Comparison of ENCODE assay signal across 8 cellular contexts in the genomic region with DNA sequence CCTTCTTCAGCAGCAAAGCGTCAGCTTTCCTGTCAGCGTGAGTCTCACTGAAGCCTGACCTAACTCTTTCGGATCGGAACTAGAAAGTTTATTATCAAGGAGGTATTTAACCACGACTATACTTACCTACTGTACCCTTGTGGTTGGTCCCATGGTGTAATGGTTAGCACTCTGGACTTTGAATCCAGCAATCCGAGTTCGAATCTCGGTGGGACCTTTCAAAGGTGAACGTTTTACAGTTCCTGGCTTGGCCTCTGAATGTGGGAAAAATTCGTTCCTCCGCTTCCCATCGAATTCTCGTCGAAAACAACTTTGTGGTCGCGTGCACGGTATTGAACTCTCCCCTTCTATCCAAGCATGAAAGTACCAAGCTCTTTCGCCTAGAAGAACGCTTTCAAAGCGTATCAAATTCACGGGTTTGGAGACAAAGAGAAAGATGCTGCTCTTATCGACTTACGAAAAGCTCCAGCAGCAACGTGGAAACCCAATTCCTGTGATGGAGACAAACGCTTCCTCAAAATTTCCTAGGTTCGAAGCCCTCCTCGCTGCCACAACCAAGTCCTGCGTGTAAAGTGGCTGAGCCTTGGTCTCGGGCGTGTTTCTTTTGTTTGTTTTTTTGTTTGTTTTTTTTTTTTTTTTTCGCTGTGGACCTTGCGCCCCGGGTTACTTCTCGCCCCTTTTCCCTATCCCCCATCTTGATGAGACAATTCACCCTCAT.
A peak's percentile ranks its signal among the peaks of the same experiment; 100 is the strongest.
DNase-seq lines count a peak whose midpoint lies in the region; ATAC-seq, FAIRE-seq and TF ChIP-seq lines count a peak whose summit lies in the region.

No MANE protein-coding gene starts in this region.

- H3K4me3 ChIP-seq in dorsolateral prefrontal cortex (peak overlapping the region in 52 of 59 donors; percentile 2 to 79 (median 38)), neural cell (ENCODE audit: low read length) (peak overlapping the region; percentile 80)
- H3K4me3 ChIP-seq in CD8-positive, alpha-beta T cell (ENCODE audit: low read depth, low read length): no peak overlapping the region

- no peaks in the 10 kb centered on the region for H3K36me3 Mint-ChIP-seq in CD8-positive, alpha-beta T cell

- no peaks in the 10 kb centered on the region for H3K36me3 ChIP-seq in neural cell (ENCODE audit: insufficient read depth, low read length)
- no peaks in the 10 kb centered on the region for H3K36me3 ChIP-seq in CD8-positive, alpha-beta T cell (ENCODE audit: insufficient read depth, low read length)

- TF ChIP-seq RAD21 in neural cell (conservative IDR thresholded peaks at IDR 0.05): no peak

- DNase-seq in AG08396 (ENCODE audit: low spot score) (peak; percentile 51), GM18507 (ENCODE audit: extremely low spot score, insufficient read length, low read depth) (no peak), HuH-7.5 (ENCODE audit: low spot score) (peak; percentile 20), dorsolateral prefrontal cortex (peak in 4 of 10 donors; percentile 46 to 69 (median 48)), NCI-H1092 treated with DMSO at 0.1 percent for 48 hours (lab: John Stamatoyannopoulos, UW) (no peak)
- DNase-seq in CD8-positive, alpha-beta T cell: no peak

- peaks cover 21% of the 10 kb centered on the region for H3K79me2 ChIP-seq in neural cell (replicated peaks; ENCODE audit: insufficient read depth, low read length)

- H3K27ac Mint-ChIP-seq in CD8-positive, alpha-beta T cell: no peak overlapping the region

- peaks cover 12% of the 10 kb centered on the region for H3K9me3 Mint-ChIP-seq in CD8-positive, alpha-beta T cell

- CTCF ChIA-PET in CD8-positive, alpha-beta T cell (lab: Charles Lee): no interaction called here

- H4K20me1 ChIP-seq in neural cell (ENCODE audit: insufficient read depth): no peaks in the 10 kb centered on the region

- no peak overlapping the region for H3K4me2 ChIP-seq in neural cell (ENCODE audit: low read length)

- no peak overlapping the region for H3K4me3 Mint-ChIP-seq in CD8-positive, alpha-beta T cell

- H3K4me1 Mint-ChIP-seq in CD8-positive, alpha-beta T cell (ENCODE audit: low read depth): peaks cover 23% of the 10 kb centered on the region

- no peaks in the 10 kb centered on the region for H3K9me2 ChIP-seq in neural cell (ENCODE audit: insufficient read depth, low read length)

- peak; percentile 74 for ATAC-seq in SK-N-SH treated with all-trans-retinoic acid at 6 μM for 48 hours
- ATAC-seq in CD8-positive, alpha-beta T cell: no peak

- TF ChIP-seq EP300 in neural cell (conservative IDR thresholded peaks at IDR 0.05; ENCODE audit: poor library complexity, severe bottlenecking): no peak

- H3K4me1 ChIP-seq in CD8-positive, alpha-beta T cell (ENCODE audit: insufficient read depth, low read length): peaks cover 13% of the 10 kb centered on the region

- FAIRE-seq in GM18507 (lab: Jason Lieb, UNC): peak; percentile 48

- no peaks in the 10 kb centered on the region for H3F3A ChIP-seq in neural cell (ENCODE audit: insufficient read depth, low read length, poor library complexity, severe bottlenecking)

- H3K27ac ChIP-seq in dorsolateral prefrontal cortex (peak overlapping the region in 8 of 59 donors; percentile 1 to 49 (median 31)), neural cell (ENCODE audit: low read length) (peak overlapping the region; percentile 63)
- H3K27ac ChIP-seq in CD8-positive, alpha-beta T cell (ENCODE audit: low read depth, low read length): no peak overlapping the region

- intact Hi-C loops in dorsolateral prefrontal cortex (cut with DNase I): no loop called here
- intact Hi-C loops in CD8-positive, alpha-beta T cell (cut with DNase I, micrococcal nuclease): loop anchor here in 1 of 2 experiments (5.0 kb wide), 1 partner anchor 92 kb away; no protein-coding TSS in a partner anchor

- H2AFZ ChIP-seq in neural cell (ENCODE audit: low read depth, low read length): peak overlapping the region; percentile 16

- peak overlapping the region; percentile 58 for H3K9ac ChIP-seq in neural cell (ENCODE audit: low read length)

- peaks cover 0 to 100% (median 28%) of the 10 kb centered on the region in 45 donors for H3K27me3 ChIP-seq in dorsolateral prefrontal cortex
- H3K27me3 ChIP-seq in neural cell (ENCODE audit: insufficient read depth, low read depth, low read length): no peaks in the 10 kb centered on the region
- H3K27me3 ChIP-seq in CD8-positive, alpha-beta T cell (ENCODE audit: insufficient read depth, low read length): peaks cover 28% of the 10 kb centered on the region

- peaks cover 79% of the 10 kb centered on the region for H3K27me3 Mint-ChIP-seq in CD8-positive, alpha-beta T cell (ENCODE audit: low read depth)

- TF ChIP-seq CTCF in dorsolateral prefrontal cortex (IDR thresholded peaks at IDR 0.05 in 54 of 56, conservative IDR thresholded peaks at IDR 0.05 in 2 of 56; ENCODE audit: low read depth in 1 of 56, partially characterized antibody in 56 of 56) (no peak), neural cell (IDR thresholded peaks at IDR 0.05; ENCODE audit: poor library complexity, severe bottlenecking) (no peak)
- no peak for TF ChIP-seq CTCF in CD8-positive, alpha-beta T cell (IDR thresholded peaks at IDR 0.05)

- no peaks in the 10 kb centered on the region for H3K9me3 ChIP-seq in neural cell (ENCODE audit: low read length)
- H3K9me3 ChIP-seq in CD8-positive, alpha-beta T cell (ENCODE audit: low read length): no peaks in the 10 kb centered on the region

- POLR2A ChIA-PET in CD8-positive, alpha-beta T cell (lab: Charles Lee): no interaction called here

TF ChIP-seq in SK-N-SH treated with all-trans-retinoic acid at 6 μM for 48 hours, 23 proteins besides CTCF, POLR2A, EP300 and RAD21:
- no peak for TF ChIP-seq OSR1 (CRISPR knock-in tag; IDR thresholded peaks at IDR 0.05)
- no peak for TF ChIP-seq ZFP30 (CRISPR knock-in tag; IDR thresholded peaks at IDR 0.05)
- peak; percentile 88 for TF ChIP-seq ZFP3 (CRISPR knock-in tag; IDR thresholded peaks at IDR 0.05)

TF ChIP-seq in neural cell, 6 proteins besides CTCF, POLR2A, EP300 and RAD21:
- TF ChIP-seq, protein P1, sequence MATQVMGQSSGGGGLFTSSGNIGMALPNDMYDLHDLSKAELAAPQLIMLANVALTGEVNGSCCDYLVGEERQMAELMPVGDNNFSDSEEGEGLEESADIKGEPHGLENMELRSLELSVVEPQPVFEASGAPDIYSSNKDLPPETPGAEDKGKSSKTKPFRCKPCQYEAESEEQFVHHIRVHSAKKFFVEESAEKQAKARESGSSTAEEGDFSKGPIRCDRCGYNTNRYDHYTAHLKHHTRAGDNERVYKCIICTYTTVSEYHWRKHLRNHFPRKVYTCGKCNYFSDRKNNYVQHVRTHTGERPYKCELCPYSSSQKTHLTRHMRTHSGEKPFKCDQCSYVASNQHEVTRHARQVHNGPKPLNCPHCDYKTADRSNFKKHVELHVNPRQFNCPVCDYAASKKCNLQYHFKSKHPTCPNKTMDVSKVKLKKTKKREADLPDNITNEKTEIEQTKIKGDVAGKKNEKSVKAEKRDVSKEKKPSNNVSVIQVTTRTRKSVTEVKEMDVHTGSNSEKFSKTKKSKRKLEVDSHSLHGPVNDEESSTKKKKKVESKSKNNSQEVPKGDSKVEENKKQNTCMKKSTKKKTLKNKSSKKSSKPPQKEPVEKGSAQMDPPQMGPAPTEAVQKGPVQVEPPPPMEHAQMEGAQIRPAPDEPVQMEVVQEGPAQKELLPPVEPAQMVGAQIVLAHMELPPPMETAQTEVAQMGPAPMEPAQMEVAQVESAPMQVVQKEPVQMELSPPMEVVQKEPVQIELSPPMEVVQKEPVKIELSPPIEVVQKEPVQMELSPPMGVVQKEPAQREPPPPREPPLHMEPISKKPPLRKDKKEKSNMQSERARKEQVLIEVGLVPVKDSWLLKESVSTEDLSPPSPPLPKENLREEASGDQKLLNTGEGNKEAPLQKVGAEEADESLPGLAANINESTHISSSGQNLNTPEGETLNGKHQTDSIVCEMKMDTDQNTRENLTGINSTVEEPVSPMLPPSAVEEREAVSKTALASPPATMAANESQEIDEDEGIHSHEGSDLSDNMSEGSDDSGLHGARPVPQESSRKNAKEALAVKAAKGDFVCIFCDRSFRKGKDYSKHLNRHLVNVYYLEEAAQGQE (IDR thresholded peaks at IDR 0.05; ENCODE audit: borderline replicate concordance): peak; percentile 60
- no peak for TF ChIP-seq MXI1 (conservative IDR thresholded peaks at IDR 0.05; ENCODE audit: poor library complexity, severe bottlenecking)
- TF ChIP-seq SMC3 (conservative IDR thresholded peaks at IDR 0.05; ENCODE audit: poor library complexity): no peak
- TF ChIP-seq TAF1 (IDR thresholded peaks at IDR 0.05; ENCODE audit: low read depth): no peak
- no peak for TF ChIP-seq POLR2AphosphoS5 (IDR thresholded peaks at IDR 0.05)
- no peak for TF ChIP-seq EZH2 (IDR thresholded peaks at IDR 0.05; ENCODE audit: borderline replicate concordance, insufficient read depth, low read length, poor library complexity, severe bottlenecking)

Comparison
In these comparisons a context has a peak if more than half of its experiments do, and no peak if none do; other contexts are left out.
1. DNase-seq: peak in AG08396 (single experiment) and HuH-7.5 (single experiment); none in GM18507 (single experiment), NCI-H1092 treated with DMSO at 0.1 percent for 48 hours (single experiment) and CD8-positive, alpha-beta T cell (0 of 7).